In the genomic region with DNA sequence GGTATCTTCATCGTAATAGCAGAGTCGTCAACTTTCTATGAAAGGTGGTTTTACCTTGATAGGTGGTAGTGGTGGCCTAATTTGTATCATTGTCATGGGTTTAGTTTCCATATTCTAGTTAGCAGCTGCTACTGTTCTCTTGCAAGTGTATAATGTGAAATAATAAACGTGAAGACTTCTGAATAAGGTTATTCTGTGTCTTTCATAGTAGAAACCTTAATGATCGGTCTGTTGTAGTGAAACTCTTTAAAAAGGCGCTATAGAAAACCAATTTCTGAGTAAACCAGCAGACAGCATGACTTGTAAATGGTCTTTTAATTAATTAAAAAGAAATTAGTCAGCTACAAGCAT, we compare ENCODE assay signal across 1 cellular context.
TF ChIP-seq lines count a peak whose summit lies in the region.

No MANE protein-coding gene starts in this region.

TF ChIP-seq in IMR-90, 13 proteins besides CTCF, POLR2A, EP300 and RAD21 (continued from another document):
- TF ChIP-seq, protein P1, sequence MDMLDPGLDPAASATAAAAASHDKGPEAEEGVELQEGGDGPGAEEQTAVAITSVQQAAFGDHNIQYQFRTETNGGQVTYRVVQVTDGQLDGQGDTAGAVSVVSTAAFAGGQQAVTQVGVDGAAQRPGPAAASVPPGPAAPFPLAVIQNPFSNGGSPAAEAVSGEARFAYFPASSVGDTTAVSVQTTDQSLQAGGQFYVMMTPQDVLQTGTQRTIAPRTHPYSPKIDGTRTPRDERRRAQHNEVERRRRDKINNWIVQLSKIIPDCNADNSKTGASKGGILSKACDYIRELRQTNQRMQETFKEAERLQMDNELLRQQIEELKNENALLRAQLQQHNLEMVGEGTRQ (IDR thresholded peaks at IDR 0.05; ENCODE audit: low read depth, low read length), result no peak
- TF ChIP-seq, protein P2, sequence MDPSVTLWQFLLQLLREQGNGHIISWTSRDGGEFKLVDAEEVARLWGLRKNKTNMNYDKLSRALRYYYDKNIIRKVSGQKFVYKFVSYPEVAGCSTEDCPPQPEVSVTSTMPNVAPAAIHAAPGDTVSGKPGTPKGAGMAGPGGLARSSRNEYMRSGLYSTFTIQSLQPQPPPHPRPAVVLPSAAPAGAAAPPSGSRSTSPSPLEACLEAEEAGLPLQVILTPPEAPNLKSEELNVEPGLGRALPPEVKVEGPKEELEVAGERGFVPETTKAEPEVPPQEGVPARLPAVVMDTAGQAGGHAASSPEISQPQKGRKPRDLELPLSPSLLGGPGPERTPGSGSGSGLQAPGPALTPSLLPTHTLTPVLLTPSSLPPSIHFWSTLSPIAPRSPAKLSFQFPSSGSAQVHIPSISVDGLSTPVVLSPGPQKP (IDR thresholded peaks at IDR 0.05; ENCODE audit: borderline replicate concordance, low read depth, low read length), result no peak
- TF ChIP-seq CHD1 (IDR thresholded peaks at IDR 0.05; ENCODE audit: low read depth, low read length) (no peak), MAZ (IDR thresholded peaks at IDR 0.05; ENCODE audit: borderline replicate concordance, low read depth, low read length) (no peak), NFE2L2 (IDR thresholded peaks at IDR 0.05; ENCODE audit: low read depth, low read length) (no peak), BHLHE40 (IDR thresholded peaks at IDR 0.05; ENCODE audit: low read depth, low read length) (no peak), RFX5 (IDR thresholded peaks at IDR 0.05; ENCODE audit: low read depth, low read length) (no peak), RCOR1 (IDR thresholded peaks at IDR 0.05; ENCODE audit: insufficient replicate concordance, low read length) (no peak), FOS (IDR thresholded peaks at IDR 0.05; ENCODE audit: low read depth, low read length) (no peak), CEBPB (IDR thresholded peaks at IDR 0.05; ENCODE audit: low read depth, low read length) (no peak)
